In the genomic region with DNA sequence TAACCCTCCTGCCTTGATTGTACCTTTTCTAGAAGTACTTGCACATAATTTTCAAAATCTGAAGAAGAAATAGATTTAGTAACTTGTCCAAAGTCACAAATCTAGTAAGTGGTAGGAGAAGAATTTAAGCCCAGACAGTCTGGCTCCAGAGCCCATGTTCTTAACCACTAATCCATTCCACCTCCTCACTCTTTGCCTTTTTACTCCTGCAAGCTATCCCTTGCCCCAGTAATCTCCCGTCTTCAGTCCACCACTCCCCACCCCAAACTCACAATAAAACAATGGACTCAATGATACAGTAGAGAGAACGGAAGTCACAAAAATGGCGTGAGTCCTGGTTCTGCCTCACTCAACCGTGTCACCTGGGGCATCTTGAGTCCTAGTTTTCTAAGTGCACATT, we compare ENCODE assay signal across 11 cellular contexts. TPM values are rescaled to one million over a fixed set of nuclear protein-coding genes. Genes with fewer than 3 reads are reported as not detected.
DNase-seq lines count a peak whose midpoint lies in the region; ATAC-seq and TF ChIP-seq lines count a peak whose summit lies in the region.
"Had no signal": no experiment of that assay in that cellular context is flagged by ENCODE, and none has a peak within 500 bp of the region (broad histone marks: within the 10 kb centered on the region; RNA-seq: fewer than 3 reads in every experiment).

No MANE protein-coding gene starts in this region.

- H3K79me2 ChIP-seq in PC-3 (ENCODE audit: low read length) (no peaks in the 10 kb centered on the region), smooth muscle cell (ENCODE audit: low read depth) (no peaks in the 10 kb centered on the region)

- no peaks in the 10 kb centered on the region for H3K27me3 Mint-ChIP-seq in activated T-cell treated with anti-CD3 and anti-CD28 coated beads, Interleukin-2, amount 50 U/mL, for 4 hours (ENCODE audit: low read depth)

- TF ChIP-seq CTCF in PC-3 (conservative IDR thresholded peaks at IDR 0.05; ENCODE audit: low read depth, low read length) (no peak), coronary artery (IDR thresholded peaks at IDR 0.05) (no peak), smooth muscle cell (IDR thresholded peaks at IDR 0.05; ENCODE audit: borderline replicate concordance, insufficient read depth, poor library complexity, severe bottlenecking) (no peak)

- no peaks in the 10 kb centered on the region for H3K36me3 Mint-ChIP-seq in activated T-cell treated with anti-CD3 and anti-CD28 coated beads, Interleukin-2, amount 50 U/mL, for 4 hours (ENCODE audit: insufficient read depth)
- H3K36me3 Mint-ChIP-seq: neural progenitor cell had no signal

- H3K27ac ChIP-seq in PC-3 (ENCODE audit: low read length) (no peak overlapping the region), coronary artery (peak overlapping the region; percentile 64 to 84), smooth muscle cell (ENCODE audit: low read depth) (peak overlapping the region; percentile 83)
- H3K27ac ChIP-seq: brain microvascular endothelial cell, neural progenitor cell had no signal

- no peaks in the 10 kb centered on the region for H3F3A ChIP-seq in PC-3 (ENCODE audit: low read length, unreplicated experiment)
- no peaks in the 10 kb centered on the region for H3F3A ChIP-seq in smooth muscle cell (ENCODE audit: low read depth)

- H4K20me1 ChIP-seq in PC-3 (ENCODE audit: low read length): no peaks in the 10 kb centered on the region
- H4K20me1 ChIP-seq in smooth muscle cell (ENCODE audit: low read depth): no peaks in the 10 kb centered on the region

- H3K9me3 ChIP-seq in PC-3 (ENCODE audit: low read length) (no peaks in the 10 kb centered on the region), smooth muscle cell (replicated peaks; ENCODE audit: low read depth) (no peaks in the 10 kb centered on the region)

- H3K4me3 Mint-ChIP-seq in activated T-cell treated with anti-CD3 and anti-CD28 coated beads, Interleukin-2, amount 50 U/mL, for 4 hours: peak overlapping the region; percentile 72
- H3K4me3 Mint-ChIP-seq: neural progenitor cell had no signal

- H3K9ac ChIP-seq in PC-3 (ENCODE audit: low read length): no peak overlapping the region
- H3K9ac ChIP-seq in smooth muscle cell (ENCODE audit: low read depth): peak overlapping the region; percentile 21
- H3K9ac ChIP-seq: neural progenitor cell had no signal

- H3K4me1 Mint-ChIP-seq in activated T-cell treated with anti-CD3 and anti-CD28 coated beads, Interleukin-2, amount 50 U/mL, for 4 hours (ENCODE audit: low read depth): peaks cover 25% of the 10 kb centered on the region

- intact Hi-C loops in PC-3 (cut with micrococcal nuclease): loop anchor here (1.0 to 5.0 kb wide), 5 partner anchors 65 to 281 kb away; no protein-coding TSS in a partner anchor

- no TSS peak for BruUV-seq in PC-3 (replicated peaks; lab: Mats Ljungman, UMichigan)

- no peaks in the 10 kb centered on the region for H3K9me2 ChIP-seq in PC-3 (replicated peaks; ENCODE audit: low read length)

- H3K4me2 ChIP-seq in PC-3 (ENCODE audit: low read length): no peak overlapping the region
- peak overlapping the region; percentile 84 for H3K4me2 ChIP-seq in smooth muscle cell
- H3K4me2 ChIP-seq: neural progenitor cell had no signal

- no peaks in the 10 kb centered on the region for H3K36me3 ChIP-seq in PC-3 (ENCODE audit: low read depth, low read length)
- H3K36me3 ChIP-seq in smooth muscle cell (ENCODE audit: low read depth): no peaks in the 10 kb centered on the region
- H3K36me3 ChIP-seq: brain microvascular endothelial cell, neural progenitor cell had no signal

- peaks cover 10% of the 10 kb centered on the region for H3K4me1 ChIP-seq in PC-3 (ENCODE audit: insufficient read depth, low read length)
- H3K4me1 ChIP-seq in smooth muscle cell (ENCODE audit: low read depth): no peaks in the 10 kb centered on the region
- H3K4me1 ChIP-seq: neural progenitor cell had no signal

- H3K27me3 ChIP-seq in PC-3 (ENCODE audit: low read length) (no peaks in the 10 kb centered on the region), smooth muscle cell (ENCODE audit: low read depth) (no peaks in the 10 kb centered on the region)
- H3K27me3 ChIP-seq: brain microvascular endothelial cell, neural progenitor cell had no signal

- 32% methylated on average over 4 of the region's 4 CpGs for WGBS in smooth muscle cell (ENCODE audit: low lambda C conversion rate)

- DNase-seq in activated T-cell treated with anti-CD3 and anti-CD28 coated beads, Interleukin-2, amount 50 U/mL, for 4 hours: no peak
- DNase-seq in activated T-cell treated with anti-CD3 and anti-CD28 coated beads, Interleukin-2, amount 50 U/mL, for 1 hour: no peak
- DNase-seq in PC-3: no peak
- no peak for DNase-seq in coronary artery (ENCODE audit: low spot score)
- DNase-seq in smooth muscle cell (lab: John Stamatoyannopoulos, UW; ENCODE audit: unreplicated experiment): no peak
- DNase-seq in DMS 273 (lab: John Stamatoyannopoulos, UW; ENCODE audit: unreplicated experiment): no peak
- no peak for DNase-seq in anterior cingulate cortex (lab: John Stamatoyannopoulos, UW)
- DNase-seq: NCI-H345 had no signal

- CTCF ChIA-PET in PC-3 (lab: Charles Lee): interaction anchor here (1.1 to 1.8 kb wide), 3 partner anchors 62 to 142 kb away, joined by 4 to 12 read pairs (median 7); a partner anchor contains a TSS

- H2AFZ ChIP-seq in PC-3 (ENCODE audit: low read length): no peak overlapping the region
- no peak overlapping the region for H2AFZ ChIP-seq in smooth muscle cell (ENCODE audit: low read depth)
- H2AFZ ChIP-seq: neural progenitor cell had no signal

- ATAC-seq in activated T-cell treated with anti-CD3 and anti-CD28 coated beads, Interleukin-2, amount 50 U/mL, for 4 hours: peak in 1 of 2 donors; percentile 2
- ATAC-seq in PC-3: peak; percentile 17; the same call in 1 of the 2 replicates
- no peak for ATAC-seq in HG02884 (IDR thresholded peaks at IDR 0.05; ENCODE audit: unreplicated experiment)

- no peak overlapping the region for H3K4me3 ChIP-seq in PC-3 (ENCODE audit: low read length)
- H3K4me3 ChIP-seq in coronary artery: peak overlapping the region; percentile 57
- peak overlapping the region; percentile 42 for H3K4me3 ChIP-seq in smooth muscle cell
- H3K4me3 ChIP-seq: neural progenitor cell had no signal

- no peaks in the 10 kb centered on the region for H3K9me3 Mint-ChIP-seq in activated T-cell treated with anti-CD3 and anti-CD28 coated beads, Interleukin-2, amount 50 U/mL, for 4 hours

- POLR2A ChIA-PET in PC-3 (lab: Charles Lee; ENCODE audit: unreplicated experiment): no interaction called here

RNA-seq across cellular contexts. Expression of a gene that starts 48.7 kb away (rescaled TPM):
- 10 to 100 TPM; 19.0 to 21.3 (median 19.9) TPM for total RNA-seq in activated T-cell treated with anti-CD3 and anti-CD28 coated beads, Interleukin-2, amount 50 U/mL, for 4 hours
- 12.8 and 17.5 TPM in 2 replicates for total RNA-seq in PC-3 (2014; rRNA removed)
- total RNA-seq in smooth muscle cell: 6.2 and 12.9 TPM in 2 replicates
- 7.8 and 8.9 TPM in 2 replicates for polyA plus RNA-seq in smooth muscle cell
